Comparison of ENCODE assay signal across 1 cellular context in the genomic region with DNA sequence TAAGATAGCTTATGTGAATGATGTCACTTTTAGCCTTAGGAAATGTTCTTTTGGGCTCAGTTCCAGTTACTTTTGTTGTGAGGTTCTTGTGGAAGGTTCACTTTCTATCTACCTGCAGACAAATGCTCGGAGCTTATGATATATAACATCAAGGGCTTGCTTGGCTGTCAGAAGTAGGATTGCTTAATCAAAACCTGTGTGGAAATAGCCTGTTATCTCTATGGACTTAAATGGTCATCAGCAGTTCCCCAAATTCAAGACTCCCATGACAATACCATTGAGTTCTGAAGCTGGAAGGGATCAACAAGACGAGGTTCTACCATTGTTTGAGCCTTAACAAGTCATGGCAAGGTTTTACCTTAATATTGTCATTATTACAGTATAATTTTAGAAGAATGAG.
TF ChIP-seq lines count a peak whose summit lies in the region.

No MANE protein-coding gene starts in this region.

TF ChIP-seq in WTC11, 78 proteins besides CTCF, POLR2A, EP300 and RAD21 (continued from another document):
- TF ChIP-seq, protein P1, sequence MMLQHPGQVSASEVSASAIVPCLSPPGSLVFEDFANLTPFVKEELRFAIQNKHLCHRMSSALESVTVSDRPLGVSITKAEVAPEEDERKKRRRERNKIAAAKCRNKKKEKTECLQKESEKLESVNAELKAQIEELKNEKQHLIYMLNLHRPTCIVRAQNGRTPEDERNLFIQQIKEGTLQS (CRISPR knock-in tag; conservative IDR thresholded peaks at IDR 0.05), result no peak
- TF ChIP-seq RELA (CRISPR knock-in tag; IDR thresholded peaks at IDR 0.05; ENCODE audit: borderline replicate concordance) (no peak), TP53 (CRISPR knock-in tag; IDR thresholded peaks at IDR 0.05) (no peak), EMX1 (CRISPR knock-in tag; IDR thresholded peaks at IDR 0.05) (no peak), ZNF263 (CRISPR knock-in tag; IDR thresholded peaks at IDR 0.05; ENCODE audit: low read depth) (no peak), NFYB (CRISPR knock-in tag; conservative IDR thresholded peaks at IDR 0.05; ENCODE audit: low read depth) (no peak)
- TF ChIP-seq, protein P2, sequence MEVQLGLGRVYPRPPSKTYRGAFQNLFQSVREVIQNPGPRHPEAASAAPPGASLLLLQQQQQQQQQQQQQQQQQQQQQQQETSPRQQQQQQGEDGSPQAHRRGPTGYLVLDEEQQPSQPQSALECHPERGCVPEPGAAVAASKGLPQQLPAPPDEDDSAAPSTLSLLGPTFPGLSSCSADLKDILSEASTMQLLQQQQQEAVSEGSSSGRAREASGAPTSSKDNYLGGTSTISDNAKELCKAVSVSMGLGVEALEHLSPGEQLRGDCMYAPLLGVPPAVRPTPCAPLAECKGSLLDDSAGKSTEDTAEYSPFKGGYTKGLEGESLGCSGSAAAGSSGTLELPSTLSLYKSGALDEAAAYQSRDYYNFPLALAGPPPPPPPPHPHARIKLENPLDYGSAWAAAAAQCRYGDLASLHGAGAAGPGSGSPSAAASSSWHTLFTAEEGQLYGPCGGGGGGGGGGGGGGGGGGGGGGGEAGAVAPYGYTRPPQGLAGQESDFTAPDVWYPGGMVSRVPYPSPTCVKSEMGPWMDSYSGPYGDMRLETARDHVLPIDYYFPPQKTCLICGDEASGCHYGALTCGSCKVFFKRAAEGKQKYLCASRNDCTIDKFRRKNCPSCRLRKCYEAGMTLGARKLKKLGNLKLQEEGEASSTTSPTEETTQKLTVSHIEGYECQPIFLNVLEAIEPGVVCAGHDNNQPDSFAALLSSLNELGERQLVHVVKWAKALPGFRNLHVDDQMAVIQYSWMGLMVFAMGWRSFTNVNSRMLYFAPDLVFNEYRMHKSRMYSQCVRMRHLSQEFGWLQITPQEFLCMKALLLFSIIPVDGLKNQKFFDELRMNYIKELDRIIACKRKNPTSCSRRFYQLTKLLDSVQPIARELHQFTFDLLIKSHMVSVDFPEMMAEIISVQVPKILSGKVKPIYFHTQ (CRISPR knock-in tag; IDR thresholded peaks at IDR 0.05), result no peak
